9 cellular contexts compared by ENCODE assay signal in genomic region chr15:76181705-76182107, GRCh38.
A peak's percentile ranks its signal among the peaks of the same experiment; 100 is the strongest.
DNase-seq lines count a peak whose midpoint lies in the region; ATAC-seq and TF ChIP-seq lines count a peak whose summit lies in the region.
"Had no signal": no experiment of that assay in that cellular context is flagged by ENCODE, and none has a peak within 500 bp of the region (broad histone marks: within the 10 kb centered on the region; RNA-seq: fewer than 3 reads in every experiment).

No MANE protein-coding gene starts in this region.

- peaks cover 67% of the 10 kb centered on the region for H3K27me3 Mint-ChIP-seq in activated T-cell treated with anti-CD3 and anti-CD28 coated beads, Interleukin-2, amount 50 U/mL, for 72 hours (ENCODE audit: low read depth)
- peaks cover 73% of the 10 kb centered on the region for H3K27me3 Mint-ChIP-seq in stimulated activated memory B cell treated with anti-CD40 and anti-IgM and Interleukin-4, amounts not matched to agents 10 μg/mL and 1 μg/mL and 100 μg/mL, for 72 hours
- peaks cover 20% of the 10 kb centered on the region for H3K27me3 Mint-ChIP-seq in progenitor cell of endocrine pancreas

- no peak overlapping the region for H3K27ac Mint-ChIP-seq in activated T-cell treated with anti-CD3 and anti-CD28 coated beads, Interleukin-2, amount 50 U/mL, for 72 hours
- no peak overlapping the region for H3K27ac Mint-ChIP-seq in stimulated activated memory B cell treated with anti-CD40 and anti-IgM and Interleukin-4, amounts not matched to agents 10 μg/mL and 1 μg/mL and 100 μg/mL, for 72 hours
- H3K27ac Mint-ChIP-seq in progenitor cell of endocrine pancreas = no peak overlapping the region

- TF ChIP-seq CTCF in progenitor cell of endocrine pancreas (IDR thresholded peaks at IDR 0.05; ENCODE audit: unreplicated experiment) = no peak

- peak; percentile 59 for DNase-seq in activated CD8-positive, alpha-beta memory T cell treated with anti-CD3 and anti-CD28 coated beads for 24 hours
- DNase-seq in activated CD8-positive, alpha-beta memory T cell treated with anti-CD3 and anti-CD28 coated beads, Interleukin-2, amount 50 U/mL, for 48 hours = no peak
- peak; percentile 54 to 58 for DNase-seq in activated T-cell treated with anti-CD3 and anti-CD28 coated beads, Interleukin-2, amount 50 U/mL, for 72 hours
- DNase-seq in NCI-H1417 (lab: John Stamatoyannopoulos, UW) (no peak), progenitor cell of endocrine pancreas (ENCODE audit: low spot score, unreplicated experiment) (no peak)
- DNase-seq: HCEC 1CT had no signal

- H3K4me3 Mint-ChIP-seq in activated T-cell treated with anti-CD3 and anti-CD28 coated beads, Interleukin-2, amount 50 U/mL, for 72 hours = peak overlapping the region; percentile 34 to 53
- no peak overlapping the region for H3K4me3 Mint-ChIP-seq in stimulated activated memory B cell treated with anti-CD40 and anti-IgM and Interleukin-4, amounts not matched to agents 10 μg/mL and 1 μg/mL and 100 μg/mL, for 72 hours
- no peak overlapping the region for H3K4me3 Mint-ChIP-seq in progenitor cell of endocrine pancreas (ENCODE audit: low read depth)

- peaks cover 11% of the 10 kb centered on the region for H3K4me1 Mint-ChIP-seq in activated T-cell treated with anti-CD3 and anti-CD28 coated beads, Interleukin-2, amount 50 U/mL, for 72 hours (ENCODE audit: low read depth)
- H3K4me1 Mint-ChIP-seq in stimulated activated memory B cell treated with anti-CD40 and anti-IgM and Interleukin-4, amounts not matched to agents 10 μg/mL and 1 μg/mL and 100 μg/mL, for 72 hours = peaks cover 10% of the 10 kb centered on the region
- peaks cover 1% of the 10 kb centered on the region for H3K4me1 Mint-ChIP-seq in progenitor cell of endocrine pancreas (ENCODE audit: low read depth)

- H3K36me3 Mint-ChIP-seq in activated T-cell treated with anti-CD3 and anti-CD28 coated beads, Interleukin-2, amount 50 U/mL, for 72 hours (ENCODE audit: insufficient read depth in 2 of 2) = no peaks in the 10 kb centered on the region
- H3K36me3 Mint-ChIP-seq in stimulated activated memory B cell treated with anti-CD40 and anti-IgM and Interleukin-4, amounts not matched to agents 10 μg/mL and 1 μg/mL and 100 μg/mL, for 72 hours = no peaks in the 10 kb centered on the region
- no peaks in the 10 kb centered on the region for H3K36me3 Mint-ChIP-seq in progenitor cell of endocrine pancreas (ENCODE audit: insufficient read depth)

- no peaks in the 10 kb centered on the region for H3K9me3 Mint-ChIP-seq in activated T-cell treated with anti-CD3 and anti-CD28 coated beads, Interleukin-2, amount 50 U/mL, for 72 hours
- H3K9me3 Mint-ChIP-seq in stimulated activated memory B cell treated with anti-CD40 and anti-IgM and Interleukin-4, amounts not matched to agents 10 μg/mL and 1 μg/mL and 100 μg/mL, for 72 hours = no peaks in the 10 kb centered on the region
- no peaks in the 10 kb centered on the region for H3K9me3 Mint-ChIP-seq in progenitor cell of endocrine pancreas (ENCODE audit: low read depth)

- ATAC-seq in HG02885 (IDR thresholded peaks at IDR 0.05; ENCODE audit: poor library complexity, unreplicated experiment) (peak; percentile 89), HG03039 (IDR thresholded peaks at IDR 0.05; ENCODE audit: unreplicated experiment) (no peak)
- ATAC-seq in activated T-cell treated with anti-CD3 and anti-CD28 coated beads, Interleukin-2, amount 50 U/mL, for 72 hours (replicated peaks in 1 of 2) = peak; percentile 92 to 93
- ATAC-seq in stimulated activated memory B cell treated with anti-CD40 and anti-IgM and Interleukin-4, amounts not matched to agents 10 μg/mL and 1 μg/mL and 100 μg/mL, for 72 hours = peak; percentile 82

Comparison
In these comparisons a context has a peak if more than half of its experiments do, and no peak if none do; other contexts are left out.
1. DNase-seq: peak in activated CD8-positive, alpha-beta memory T cell treated with anti-CD3 and anti-CD28 coated beads for 24 hours (single experiment) and activated T-cell treated with anti-CD3 and anti-CD28 coated beads, Interleukin-2, amount 50 U/mL, for 72 hours (2 of 2); none in activated CD8-positive, alpha-beta memory T cell treated with anti-CD3 and anti-CD28 coated beads, Interleukin-2, amount 50 U/mL, for 48 hours (single experiment), NCI-H1417 (0 of 3) and progenitor cell of endocrine pancreas (single experiment).
2. H3K4me3 Mint-ChIP-seq: peak in activated T-cell treated with anti-CD3 and anti-CD28 coated beads, Interleukin-2, amount 50 U/mL, for 72 hours (2 of 2); none in stimulated activated memory B cell treated with anti-CD40 and anti-IgM and Interleukin-4, amounts not matched to agents 10 μg/mL and 1 μg/mL and 100 μg/mL, for 72 hours (single experiment) and progenitor cell of endocrine pancreas (single experiment).